Comparison of ENCODE assay signal across 22 cellular contexts in the genomic region with DNA sequence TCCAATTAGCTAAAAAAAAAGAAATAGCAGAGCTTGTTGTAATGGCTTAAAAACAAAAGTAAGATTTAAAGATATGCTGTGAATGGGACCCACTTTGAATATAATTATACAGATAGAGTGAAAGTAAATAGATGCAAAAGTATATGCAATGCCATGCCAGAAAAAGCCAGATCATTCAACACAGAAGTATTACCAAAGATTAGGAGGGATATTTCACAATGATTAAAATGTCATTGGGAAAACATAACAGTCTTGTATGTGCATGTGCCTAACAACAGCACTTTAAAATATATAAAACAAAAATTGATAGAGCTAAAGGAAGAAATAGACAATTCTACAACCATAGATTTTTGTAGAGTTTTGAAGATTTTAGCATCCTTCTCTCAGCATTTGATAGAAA. TPM values are rescaled to one million over a fixed set of nuclear protein-coding genes. Genes with fewer than 3 reads are reported as not detected.
"Had no signal": no experiment of that assay in that cellular context is flagged by ENCODE, and none has a peak within 500 bp of the region (broad histone marks: within the 10 kb centered on the region; RNA-seq: fewer than 3 reads in every experiment).

No MANE protein-coding gene starts in this region.

- ATAC-seq: activated T-cell treated with anti-CD3 and anti-CD28 coated beads, Interleukin-2, amount 50 U/mL, for 72 hours; left lobe of liver had no signal

- H3K9me3 ChIP-seq: adrenal gland, colonic mucosa, prostate gland, thyroid gland had no signal

- H3K4me1 Mint-ChIP-seq: neural crest cell had no signal

- H3K9me3 Mint-ChIP-seq: activated naive CD4-positive, alpha-beta T cell treated with anti-CD3 and anti-CD28 coated beads, Interleukin-2, amount 50 U/mL, for 24 hours had no signal

- H3K27ac Mint-ChIP-seq: activated naive CD4-positive, alpha-beta T cell treated with anti-CD3 and anti-CD28 coated beads, Interleukin-2, amount 50 U/mL, for 24 hours; activated T-cell treated with anti-CD3 and anti-CD28 coated beads, Interleukin-2, amount 50 U/mL, for 72 hours had no signal

- DNase-seq: activated CD4-positive, alpha-beta T cell treated with anti-CD3 and anti-CD28 coated beads for 1 hour; activated CD4-positive, alpha-beta T cell treated with anti-CD3 and anti-CD28 coated beads, Interleukin-2, amount 50 U/mL, for 4 hours; activated effector memory CD4-positive, alpha-beta T cell treated with anti-CD3 and anti-CD28 coated beads, Interleukin-2, amount 50 U/mL, for 16 hours; activated T-cell treated with anti-CD3 and anti-CD28 coated beads, Interleukin-2, amount 50 U/mL, for 72 hours; adrenal gland; central memory CD4-positive, alpha-beta T cell; colonic mucosa; hypothalamus; kidney; stimulated activated CD4-positive, alpha-beta T cell treated with anti-CD3 and anti-CD28 coated beads, Interleukin-2, amount 100 ng/mL, for 24 hours; stimulated activated naive CD4-positive, alpha-beta T cell treated with Interleukin-2 at 50 U/mL for 16 hours; thyroid gland; WERI-Rb-1 had no signal

- H3K27ac ChIP-seq: adrenal gland, colonic mucosa, prostate gland, right atrium auricular region, thyroid gland, WERI-Rb-1 had no signal

- H3K4me1 ChIP-seq: adrenal gland, colonic mucosa, right atrium auricular region, thyroid gland had no signal

- H3K4me3 Mint-ChIP-seq: activated naive CD4-positive, alpha-beta T cell treated with anti-CD3 and anti-CD28 coated beads, Interleukin-2, amount 50 U/mL, for 24 hours; activated T-cell treated with anti-CD3 and anti-CD28 coated beads, Interleukin-2, amount 50 U/mL, for 72 hours; neural crest cell had no signal

- H3K36me3 ChIP-seq: adrenal gland, colonic mucosa, prostate gland, right atrium auricular region, thyroid gland, WERI-Rb-1 had no signal

- H3K27me3 ChIP-seq: adrenal gland, colonic mucosa, right atrium auricular region, thyroid gland had no signal

- H3K4me3 ChIP-seq: adrenal gland, colonic mucosa, lung, prostate gland, right atrium auricular region, thyroid gland had no signal

RNA-seq across cellular contexts. Expression of a gene that starts 19.9 kb away (rescaled TPM):
- total RNA-seq: activated CD8-positive, alpha-beta memory T cell treated with anti-CD3 and anti-CD28 coated beads for 36 hours; activated T-cell treated with anti-CD3 and anti-CD28 coated beads, Interleukin-2, amount 50 U/mL, for 72 hours; colonic mucosa; frontal cortex; neural crest cell; T-helper 1 cell treated with Interleukin-12 subunit alpha and Interleukin-12 subunit beta and Interleukin-4 antibody, amounts not matched to agents 30 ng/mL and 1 ng/mL, for 36 hours had no signal
